In the genomic region with DNA sequence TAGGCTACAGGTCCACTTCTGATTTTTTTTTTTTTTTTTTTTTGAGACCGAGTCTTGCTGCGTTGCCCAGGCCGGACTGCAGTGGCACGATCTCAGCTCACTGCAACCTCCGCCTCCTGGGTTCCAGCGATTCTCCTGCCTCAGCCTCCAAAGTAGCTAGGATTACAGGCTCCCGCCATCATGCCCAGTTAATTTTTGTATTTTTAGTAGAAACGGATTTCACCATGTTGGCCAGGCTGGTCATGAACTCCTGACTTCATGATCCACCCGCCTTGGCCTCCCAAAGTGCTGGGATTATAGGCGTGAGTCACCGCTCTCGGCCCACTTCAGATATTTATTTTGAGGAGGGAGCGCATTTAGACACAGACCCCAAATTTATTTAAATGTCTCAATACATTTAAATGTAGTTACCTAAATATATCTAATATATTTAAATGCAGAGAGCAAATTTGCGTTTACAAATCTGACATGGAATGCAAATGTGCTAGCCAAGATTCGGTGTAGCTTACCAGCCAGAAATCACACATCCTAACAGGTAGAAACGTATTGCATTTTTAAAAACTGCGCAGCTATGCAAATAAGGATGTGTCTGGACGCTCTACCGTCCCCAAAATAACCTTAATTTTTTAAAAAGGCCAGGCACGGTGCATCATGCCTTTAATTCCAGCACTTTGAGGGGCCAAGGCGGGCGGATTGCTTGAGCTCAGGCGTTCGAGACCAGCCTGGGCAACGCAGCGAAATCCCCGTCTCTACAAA, we compare ENCODE assay signal across 1 cellular context.
TF ChIP-seq lines count a peak whose summit lies in the region.
"Not testable (repeated sequence)": the region's sequence is repeated elsewhere in the genome, so short reads cannot be mapped to it uniquely, and the experiment has no call there.

No MANE protein-coding gene starts in this region.

TF ChIP-seq in A549, 52 proteins besides CTCF, POLR2A, EP300 and RAD21:
- not testable (repeated sequence) for TF ChIP-seq FOSL2 (IDR thresholded peaks at IDR 0.05)
- peak; percentile 73 for TF ChIP-seq FOSL2 (CRISPR knock-in tag; IDR thresholded peaks at IDR 0.05)
